In the genomic region with DNA sequence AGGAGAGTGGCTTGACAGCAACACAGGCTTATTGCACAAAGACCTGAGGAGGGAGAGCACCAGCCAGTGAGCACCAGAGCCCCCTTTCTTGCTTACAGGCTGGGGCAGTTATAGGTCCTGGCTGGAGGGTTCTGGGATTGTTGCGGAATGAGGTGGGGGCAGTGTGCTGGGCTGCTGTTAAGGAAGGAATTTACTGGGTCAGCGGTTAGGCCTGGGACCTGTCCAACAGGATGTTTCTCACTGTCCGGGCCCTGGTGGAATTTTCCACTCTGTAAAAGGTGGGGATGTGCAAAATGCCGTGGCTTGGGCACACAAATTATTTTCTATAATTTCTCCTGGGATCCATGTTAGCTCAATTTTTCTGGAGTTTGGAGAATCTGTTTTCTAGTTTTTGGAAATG, we compare ENCODE assay signal across 32 cellular contexts.
DNase-seq lines count a peak whose midpoint lies in the region; ATAC-seq, FAIRE-seq and TF ChIP-seq lines count a peak whose summit lies in the region.
"Had no signal": no experiment of that assay in that cellular context is flagged by ENCODE, and none has a peak within 500 bp of the region (broad histone marks: within the 10 kb centered on the region; RNA-seq: fewer than 3 reads in every experiment).

No MANE protein-coding gene starts in this region.

- H3K27me3 Mint-ChIP-seq in astrocyte (ENCODE audit: low read depth, unreplicated experiment): no peaks in the 10 kb centered on the region
- H3K27me3 Mint-ChIP-seq: activated CD4-positive, alpha-beta memory T cell treated with anti-CD3 and anti-CD28 coated beads for 36 hours; CD4-positive, CD25-positive, alpha-beta regulatory T cell; effector memory CD8-positive, alpha-beta T cell had no signal

- no peak for TF ChIP-seq RAD21 in HepG2 (CRISPR knock-in tag; IDR thresholded peaks at IDR 0.05)

- BruUV-seq in HepG2 (replicated peaks; lab: Mats Ljungman, UMichigan): no TSS peak

- no peak overlapping the region for H3K4me3 ChIP-seq in astrocyte (ENCODE audit: insufficient read depth, low read depth, low read length)
- no peak overlapping the region for H3K4me3 ChIP-seq in HepG2 (replicated peaks in 1 of 3; ENCODE audit: insufficient read depth in 1 of 3, low read depth in 2 of 3, low read length in 3 of 3)
- H3K4me3 ChIP-seq in testis: no peak overlapping the region
- no peak overlapping the region for H3K4me3 ChIP-seq in foreskin fibroblast (ENCODE audit: low read depth in 1 of 2, low read length in 2 of 2)
- H3K4me3 ChIP-seq: colonic mucosa, hepatocyte, SJCRH30, upper lobe of left lung had no signal

- ATAC-seq in HepG2: peak; percentile 89
- ATAC-seq in GM18498 (IDR thresholded peaks at IDR 0.05; ENCODE audit: unreplicated experiment): no peak
- ATAC-seq: effector memory CD8-positive, alpha-beta T cell; left ventricle myocardium superior; naive thymus-derived CD4-positive, alpha-beta T cell had no signal

- no peak overlapping the region for H3K27ac Mint-ChIP-seq in astrocyte (ENCODE audit: unreplicated experiment)
- H3K27ac Mint-ChIP-seq: activated CD4-positive, alpha-beta memory T cell treated with anti-CD3 and anti-CD28 coated beads for 36 hours; CD4-positive, CD25-positive, alpha-beta regulatory T cell; effector memory CD8-positive, alpha-beta T cell; mesothelial cell of epicardium; naive thymus-derived CD4-positive, alpha-beta T cell had no signal

- no peak overlapping the region for H3K4me3 Mint-ChIP-seq in astrocyte (ENCODE audit: unreplicated experiment)
- H3K4me3 Mint-ChIP-seq: activated CD4-positive, alpha-beta memory T cell treated with anti-CD3 and anti-CD28 coated beads for 36 hours; CD4-positive, CD25-positive, alpha-beta regulatory T cell; effector memory CD8-positive, alpha-beta T cell; mesothelial cell of epicardium; naive thymus-derived CD4-positive, alpha-beta T cell had no signal

- 29% methylated on average over 2 of the region's 4 CpGs for WGBS in HepG2 (ENCODE audit: low lambda C conversion rate)
- 52 to 74% methylated on average over 4 of the region's 4 CpGs for WGBS in testis, 2 donors

- no peaks in the 10 kb centered on the region for H3K4me1 Mint-ChIP-seq in astrocyte (ENCODE audit: low read depth, unreplicated experiment)
- H3K4me1 Mint-ChIP-seq: mesothelial cell of epicardium; naive thymus-derived CD4-positive, alpha-beta T cell had no signal

- in situ Hi-C loops in HepG2 (cut with HindIII; ENCODE audit: extremely low pct_ligation_motif_present, low pct_unique_long_range_greater_than_20kb): no loop called here

- H4K20me1 ChIP-seq in astrocyte (ENCODE audit: insufficient read depth, low read length) (no peaks in the 10 kb centered on the region), HepG2 (ENCODE audit: insufficient read depth, low read length) (no peaks in the 10 kb centered on the region)

- no peaks in the 10 kb centered on the region for H3K36me3 Mint-ChIP-seq in astrocyte (ENCODE audit: low read depth, unreplicated experiment)
- H3K36me3 Mint-ChIP-seq: activated CD4-positive, alpha-beta memory T cell treated with anti-CD3 and anti-CD28 coated beads for 36 hours; CD4-positive, CD25-positive, alpha-beta regulatory T cell; mesothelial cell of epicardium had no signal

- H3K27me3 ChIP-seq in astrocyte (ENCODE audit: insufficient read depth, low read length) (no peaks in the 10 kb centered on the region), HepG2 (ENCODE audit: control insufficient read depth in 1 of 2, insufficient read depth in 2 of 2, low read length in 2 of 2) (no peaks in the 10 kb centered on the region), testis (no peaks in the 10 kb centered on the region)
- H3K27me3 ChIP-seq: colonic mucosa, hepatocyte, SJCRH30, upper lobe of left lung had no signal

- no peaks in the 10 kb centered on the region for H3K79me2 ChIP-seq in astrocyte (ENCODE audit: insufficient read depth, low read length)
- no peaks in the 10 kb centered on the region for H3K79me2 ChIP-seq in HepG2 (ENCODE audit: insufficient read depth, low read length)
- H3K79me2 ChIP-seq: hepatocyte had no signal

- POLR2A ChIA-PET in HepG2 (lab: Yijun Ruan, JAX): no interaction called here

- FAIRE-seq in astrocyte (lab: Jason Lieb, UNC) (no peak), HepG2 (lab: Jason Lieb, UNC) (no peak)
- FAIRE-seq: D721Med, frontal cortex, GM12892 had no signal

- H3K9me3 ChIP-seq in astrocyte (ENCODE audit: insufficient read depth, low read depth, low read length): no peaks in the 10 kb centered on the region
- no peaks in the 10 kb centered on the region for H3K9me3 ChIP-seq in HepG2 (ENCODE audit: low read length)
- H3K9me3 ChIP-seq in testis: no peaks in the 10 kb centered on the region
- H3K9me3 ChIP-seq: colonic mucosa, upper lobe of left lung had no signal

- H3K4me1 ChIP-seq in astrocyte (ENCODE audit: insufficient read depth, low read length): no peaks in the 10 kb centered on the region
- peaks cover 20% of the 10 kb centered on the region for H3K4me1 ChIP-seq in HepG2 (ENCODE audit: insufficient read depth, low read length)
- no peaks in the 10 kb centered on the region for H3K4me1 ChIP-seq in testis
- H3K4me1 ChIP-seq: colonic mucosa, SJCRH30, upper lobe of left lung had no signal

- intact Hi-C loops in HepG2 (cut with micrococcal nuclease; ENCODE audit: unreplicated experiment) (no loop called here), testis (cut with DNase I; ENCODE audit: low total_unique reads) (no loop called here)

- H3K27ac ChIP-seq in astrocyte (ENCODE audit: low read depth, low read length) (no peak overlapping the region), HepG2 (ENCODE audit: extremely low read length, insufficient read depth, low read length) (no peak overlapping the region), testis (no peak overlapping the region)
- H3K27ac ChIP-seq: colonic mucosa, hepatocyte, SJCRH30, upper lobe of left lung had no signal

- no peaks in the 10 kb centered on the region for H3K36me3 ChIP-seq in astrocyte (ENCODE audit: insufficient read depth, low read length)
- H3K36me3 ChIP-seq in HepG2 (replicated peaks in 1 of 2; ENCODE audit: control insufficient read depth in 1 of 2, insufficient read depth in 2 of 2, low read length in 2 of 2): no peaks in the 10 kb centered on the region
- H3K36me3 ChIP-seq in testis (ENCODE audit: low read depth, missing control alignments): no peaks in the 10 kb centered on the region
- H3K36me3 ChIP-seq: colonic mucosa, SJCRH30, upper lobe of left lung had no signal

- H3K9ac ChIP-seq in astrocyte (ENCODE audit: low read length): no peak overlapping the region
- H3K9ac ChIP-seq in HepG2 (ENCODE audit: insufficient read depth, low read depth, low read length): no peak overlapping the region

- H3K4me2 ChIP-seq in astrocyte (ENCODE audit: low read length) (no peak overlapping the region), HepG2 (ENCODE audit: low read depth, low read length) (peak overlapping the region; percentile 64)
- H3K4me2 ChIP-seq: hepatocyte had no signal

- DNase-seq in H4 (ENCODE audit: low spot score) (peak; percentile 34), astrocyte (ENCODE audit: low read depth) (peak; percentile 14), HepG2 (ENCODE audit: low spot score) (peak; percentile 11), testis (peak; percentile 26), NCI-H128 (lab: John Stamatoyannopoulos, UW; ENCODE audit: unreplicated experiment) (no peak), GM19238 (ENCODE audit: insufficient read length, low spot score) (no peak), foreskin fibroblast (no peak)
- DNase-seq: activated CD4-positive, alpha-beta memory T cell treated with anti-CD3 and anti-CD28 coated beads for 36 hours; activated CD8-positive, alpha-beta memory T cell treated with anti-CD3 and anti-CD28 coated beads, Interleukin-2, amount 50 U/mL, for 4 hours; activated naive CD4-positive, alpha-beta T cell treated with anti-CD3 and anti-CD28 coated beads, Interleukin-2, amount 50 U/mL, for 16 hours; CD4-positive, CD25-positive, alpha-beta regulatory T cell; colonic mucosa; effector memory CD8-positive, alpha-beta T cell; erythroblast; GOT3; IMR-90; left ventricle myocardium superior; naive thymus-derived CD4-positive, alpha-beta T cell; NCI-H1105; NCI-H1930; NCI-H69; nucleus accumbens; SJCRH30; stimulated activated CD4-positive, alpha-beta T cell treated with anti-CD3 and anti-CD28 coated beads, Interleukin-2, amount 100 ng/mL, for 48 hours; T-helper 1 cell; upper lobe of left lung had no signal

- TF ChIP-seq CTCF in astrocyte (IDR thresholded peaks at IDR 0.05; ENCODE audit: insufficient read depth, low read depth, low read length): no peak
- 0 out of 2 replicates have a peak, but pooled peaks have one; percentile 7 for TF ChIP-seq CTCF in HepG2 (CRISPR knock-in tag; IDR thresholded peaks at IDR 0.05)
- no peak for TF ChIP-seq CTCF in testis (IDR thresholded peaks at IDR 0.05)
- TF ChIP-seq CTCF in foreskin fibroblast (IDR thresholded peaks at IDR 0.05; ENCODE audit: low read depth, low read length): no peak

- CTCF ChIA-PET in HepG2 (lab: Yijun Ruan, JAX; ENCODE audit: low intra/inter-chr PET ratio, low total read pairs): no interaction called here

- TF ChIP-seq POLR2A in HepG2 (IDR thresholded peaks at IDR 0.05; ENCODE audit: insufficient read depth in 1 of 2, low read depth in 2 of 2, low read length in 2 of 2): no peak
- TF ChIP-seq POLR2A in testis (IDR thresholded peaks at IDR 0.05): no peak

- TF ChIP-seq EP300 in HepG2 (IDR thresholded peaks at IDR 0.05; ENCODE audit: low read depth in 2 of 2, low read length in 2 of 2) (no peak), HepG2 (CRISPR knock-in tag; IDR thresholded peaks at IDR 0.05; ENCODE audit: borderline replicate concordance) (no peak)

- H2AFZ ChIP-seq in astrocyte (ENCODE audit: low read depth, low read length) (no peak overlapping the region), HepG2 (ENCODE audit: low read length) (no peak overlapping the region)
- H2AFZ ChIP-seq: hepatocyte had no signal

- peaks cover 17% of the 10 kb centered on the region for H3K9me3 Mint-ChIP-seq in astrocyte (ENCODE audit: unreplicated experiment)

TF ChIP-seq in HepG2, 621 proteins besides CTCF, POLR2A, EP300 and RAD21 (continues in another document):
- TF ChIP-seq, protein P1, sequence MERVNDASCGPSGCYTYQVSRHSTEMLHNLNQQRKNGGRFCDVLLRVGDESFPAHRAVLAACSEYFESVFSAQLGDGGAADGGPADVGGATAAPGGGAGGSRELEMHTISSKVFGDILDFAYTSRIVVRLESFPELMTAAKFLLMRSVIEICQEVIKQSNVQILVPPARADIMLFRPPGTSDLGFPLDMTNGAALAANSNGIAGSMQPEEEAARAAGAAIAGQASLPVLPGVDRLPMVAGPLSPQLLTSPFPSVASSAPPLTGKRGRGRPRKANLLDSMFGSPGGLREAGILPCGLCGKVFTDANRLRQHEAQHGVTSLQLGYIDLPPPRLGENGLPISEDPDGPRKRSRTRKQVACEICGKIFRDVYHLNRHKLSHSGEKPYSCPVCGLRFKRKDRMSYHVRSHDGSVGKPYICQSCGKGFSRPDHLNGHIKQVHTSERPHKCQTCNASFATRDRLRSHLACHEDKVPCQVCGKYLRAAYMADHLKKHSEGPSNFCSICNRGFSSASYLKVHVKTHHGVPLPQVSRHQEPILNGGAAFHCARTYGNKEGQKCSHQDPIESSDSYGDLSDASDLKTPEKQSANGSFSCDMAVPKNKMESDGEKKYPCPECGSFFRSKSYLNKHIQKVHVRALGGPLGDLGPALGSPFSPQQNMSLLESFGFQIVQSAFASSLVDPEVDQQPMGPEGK (CRISPR knock-in tag; IDR thresholded peaks at IDR 0.05): 0 out of 2 replicates have a peak, but pooled peaks have one; percentile 9
- TF ChIP-seq ZNF263 (CRISPR knock-in tag; IDR thresholded peaks at IDR 0.05): 0 out of 2 replicates have a peak, but pooled peaks have one; percentile 33

Comparison
In these comparisons a context has a peak if more than half of its experiments do, and no peak if none do; other contexts are left out.
1. DNase-seq: peak in H4 (single experiment), astrocyte (single experiment), HepG2 (single experiment) and testis (single experiment); none in NCI-H128 (single experiment), GM19238 (single experiment) and foreskin fibroblast (0 of 2).